Comparison of ENCODE assay signal across 8 cellular contexts in genomic region chr11:128890543-128891409, GRCh38. TPM values are rescaled to one million over a fixed set of nuclear protein-coding genes. Genes with fewer than 3 reads are reported as not detected.
A peak's percentile ranks its signal among the peaks of the same experiment; 100 is the strongest.
DNase-seq lines count a peak whose midpoint lies in the region; ATAC-seq and TF ChIP-seq lines count a peak whose summit lies in the region.

Gene KCNJ5 (plus strand): TSS chr11:128891356. CDS start chr11:128911274, 19,918 bp downstream.

- H3K27ac ChIP-seq in cingulate gyrus (ENCODE audit: low read depth, low read length) (peak within 1 kb of the TSS; percentile 19), lower lobe of right lung (peak within 1 kb of the TSS; percentile 67), transverse colon (no peak within 1 kb of the TSS)

- H3K36me3 ChIP-seq in lower lobe of right lung (no peaks in the 10 kb centered on the region), transverse colon (no peaks in the 10 kb centered on the region)

- H3K4me3 ChIP-seq in lower lobe of right lung: peak within 1 kb of the TSS; percentile 62
- peak within 1 kb of the TSS; percentile 13 to 54 (median 34) for H3K4me3 ChIP-seq in transverse colon

- H3K9me3 ChIP-seq in lower lobe of right lung (no peaks in the 10 kb centered on the region), transverse colon (no peaks in the 10 kb centered on the region)

- ATAC-seq in lower lobe of right lung (peak; percentile 49 to 58), GM19324 (IDR thresholded peaks at IDR 0.05; ENCODE audit: low FRiP score, unreplicated experiment) (no peak)

- H3K4me1 ChIP-seq in lower lobe of right lung (peaks cover 54% of the 10 kb centered on the region), transverse colon (peaks cover 6 to 32% (median 11%) of the 10 kb centered on the region in 4 donors)

- no peak for TF ChIP-seq CTCF in lower lobe of right lung (IDR thresholded peaks at IDR 0.05)
- no peak for TF ChIP-seq CTCF in transverse colon (IDR thresholded peaks at IDR 0.05)

- H3K27me3 ChIP-seq in lower lobe of right lung (ENCODE audit: low read depth) (peaks cover 16% of the 10 kb centered on the region), transverse colon (peaks cover 38% of the 10 kb centered on the region)

- no peak for TF ChIP-seq EP300 in transverse colon (IDR thresholded peaks at IDR 0.05; ENCODE audit: low read depth)

- in situ Hi-C loops in transverse colon (cut with MboI; ENCODE audit: low pct_ligation_motif_present in 1 of 4, low pct_unique_long_range_greater_than_20kb in 1 of 4, low sequenced_read_pairs in 3 of 4): loop anchor here in 2 of 4 donors (25.0 kb wide), 1 partner anchor 447 kb away; no protein-coding TSS in a partner anchor

- WGBS in transverse colon (ENCODE audit: low coverage in 1 of 2), 2 donors: 0 to 8% methylated on average over 6 to 33 of the region's 86 CpGs

- peak; percentile 37 for DNase-seq in Daoy (ENCODE audit: low read depth)
- DNase-seq in NCI-H510A (lab: John Stamatoyannopoulos, UW): peak; percentile 27
- peak; percentile 59 for DNase-seq in lower lobe of right lung
- no peak for DNase-seq in transverse colon
- DNase-seq in NCI-H2029 treated with DMSO at 0.1 percent for 48 hours (lab: John Stamatoyannopoulos, UW): no peak
- DNase-seq in stimulated activated CD4-positive, alpha-beta T cell treated with anti-CD3 and anti-CD28 coated beads, Interleukin-1b, Interleukin-23, amount 100 ng/mL, for 48 hours: no peak

- intact Hi-C loops in lower lobe of right lung (cut with DNase I) (no loop called here), transverse colon (cut with DNase I; ENCODE audit: low total_unique reads) (no loop called here)

- no peak for TF ChIP-seq POLR2A in transverse colon (IDR thresholded peaks at IDR 0.05)

RNA-seq across cellular contexts. Expression of gene KCNJ5, which starts in this region (rescaled TPM):
- total RNA-seq in Daoy (2014; rRNA removed; shearing (Covaris generic)): not detected in 2 replicates
- total RNA-seq in lower lobe of right lung (12.9 TPM), transverse colon (10 to 100 TPM in 2 of 4 donors, under 1 TPM in 2; 0.14 to 17.1 (median 7.4) TPM)

Comparison
In these comparisons a context has a peak if more than half of its experiments do, and no peak if none do; other contexts are left out.
1. Peak in DNase-seq in Daoy; RNA of the gene not detected or under 1 TPM.
2. DNase-seq: peak in NCI-H510A (single experiment) and lower lobe of right lung (single experiment); none in transverse colon (single experiment), NCI-H2029 treated with DMSO at 0.1 percent for 48 hours (single experiment) and stimulated activated CD4-positive, alpha-beta T cell treated with anti-CD3 and anti-CD28 coated beads, Interleukin-1b, Interleukin-23, amount 100 ng/mL, for 48 hours (single experiment).
3. H3K27ac ChIP-seq: peak in cingulate gyrus (single experiment) and lower lobe of right lung (single experiment); none in transverse colon (0 of 4).